8 cellular contexts compared by ENCODE assay signal in genomic region chr17:45253237-45253636, GRCh38. TPM values are rescaled to one million over a fixed set of nuclear protein-coding genes. Genes with fewer than 3 reads are reported as not detected.
"Had no signal": no experiment of that assay in that cellular context is flagged by ENCODE, and none has a peak within 500 bp of the region (broad histone marks: within the 10 kb centered on the region; RNA-seq: fewer than 3 reads in every experiment).

No MANE protein-coding gene starts in this region.

RNA-seq across cellular contexts. Expression of gene SPATA32, which starts 8.7 kb away (rescaled TPM):
- total RNA-seq: kidney, left colon, liver, mucosa of gallbladder, occipital lobe, sigmoid colon had no signal
- polyA plus RNA-seq: liver, mammary epithelial cell, psoas muscle had no signal
